8 cellular contexts compared by ENCODE assay signal in the genomic region with DNA sequence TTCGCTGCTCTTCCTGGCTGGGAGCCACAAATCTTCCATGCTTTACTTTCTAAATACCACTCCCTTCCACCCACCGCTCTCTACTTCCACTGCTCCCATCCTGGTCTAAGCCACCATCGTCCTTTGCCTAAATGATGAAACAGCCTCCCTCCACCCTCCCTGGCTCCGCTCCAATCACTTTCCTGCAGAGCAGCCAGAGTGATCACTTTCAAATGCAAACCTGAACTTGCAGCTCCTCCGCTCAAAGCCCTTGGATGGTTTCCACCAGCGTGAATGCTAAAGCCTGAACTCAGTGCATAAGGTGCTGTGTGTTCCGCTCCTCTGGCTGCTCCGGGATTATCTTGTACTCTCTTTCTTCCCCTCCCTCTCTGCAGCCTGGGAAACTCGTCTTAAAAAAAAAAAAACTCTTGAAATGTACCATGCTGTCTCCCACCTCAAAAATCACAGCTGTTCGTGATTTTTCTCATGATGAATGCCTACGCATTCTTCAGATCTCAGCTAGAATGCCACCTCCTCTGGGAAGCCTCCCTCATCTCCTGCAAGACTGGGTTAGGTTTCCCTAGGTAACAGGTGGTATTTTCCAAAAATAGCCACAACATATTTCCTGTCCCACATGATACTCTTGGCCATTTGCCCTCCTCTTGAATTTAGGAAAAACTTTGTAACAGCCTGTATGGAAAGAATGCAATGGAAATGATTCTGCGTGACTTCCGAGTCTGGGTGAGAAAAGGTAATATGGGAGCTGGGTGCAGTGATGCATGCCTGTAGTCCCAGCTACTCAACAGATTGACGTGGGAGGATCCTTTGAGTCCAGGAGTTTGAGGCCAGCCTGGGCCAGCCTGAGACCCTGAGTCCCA. TPM values are rescaled to one million over a fixed set of nuclear protein-coding genes. Genes with fewer than 3 reads are reported as not detected.
DNase-seq lines count a peak whose midpoint lies in the region; ATAC-seq and TF ChIP-seq lines count a peak whose summit lies in the region.

No MANE protein-coding gene starts in this region.

- H3K27ac Mint-ChIP-seq in H9, result peak overlapping the region; percentile 89 to 97 (median 94)
- no peak overlapping the region for H3K27ac Mint-ChIP-seq in activated CD8-positive, alpha-beta T cell treated with anti-CD3 and anti-CD28 coated beads for 36 hours
- H3K27ac Mint-ChIP-seq in Caco-2 (ENCODE audit: unreplicated experiment), result no peak overlapping the region

- H4K8ac ChIP-seq in H9 (replicated peaks; ENCODE audit: insufficient read length, low read depth, low read length), result no peak overlapping the region

- H3K4me1 Mint-ChIP-seq in H9 (peaks cover 42 to 46% of the 10 kb centered on the region in 2 experiments), Caco-2 (ENCODE audit: low read depth, unreplicated experiment) (peaks cover 14% of the 10 kb centered on the region)
- peaks cover 16% of the 10 kb centered on the region for H3K4me1 Mint-ChIP-seq in activated CD8-positive, alpha-beta T cell treated with anti-CD3 and anti-CD28 coated beads for 36 hours (ENCODE audit: low read depth)

- H3K27me3 Mint-ChIP-seq in H9 (ENCODE audit: low read depth) (peaks cover 5% of the 10 kb centered on the region), Caco-2 (ENCODE audit: insufficient read depth, unreplicated experiment) (no peaks in the 10 kb centered on the region)
- peaks cover 25% of the 10 kb centered on the region for H3K27me3 Mint-ChIP-seq in activated CD8-positive, alpha-beta T cell treated with anti-CD3 and anti-CD28 coated beads for 36 hours

- no CpG with 5 or more reads among the region's 14 CpGs for WGBS in H9 (ENCODE audit: extremely low coverage, insufficient read length, low lambda C conversion rate)

- no peaks in the 10 kb centered on the region for H3K79me2 ChIP-seq in H9 (ENCODE audit: insufficient read depth, low read length)

- H3K4me3 ChIP-seq in Caco-2 (ENCODE audit: low read depth, low read length), result no peak overlapping the region

- H3K36me3 ChIP-seq in Caco-2 (ENCODE audit: control insufficient read depth, insufficient read depth, low read length), result no peaks in the 10 kb centered on the region

- peaks cover 5% of the 10 kb centered on the region for H3K23me2 ChIP-seq in H9 (ENCODE audit: insufficient read length, low read depth, low read length, poor library complexity, severe bottlenecking)

- no peak overlapping the region for H2BK15ac ChIP-seq in H9 (ENCODE audit: low read depth, low read length)

- peak overlapping the region; percentile 41 for H3K27ac ChIP-seq in H9 (ENCODE audit: insufficient read length, low read depth, low read length)

- H3K9ac ChIP-seq in H9 (ENCODE audit: extremely low read depth, insufficient read length, low read length), result peak overlapping the region; percentile 39

- peak; percentile 90 for DNase-seq in ACHN
- DNase-seq in H9, result peak; percentile 79
- DNase-seq in activated CD8-positive, alpha-beta T cell treated with anti-CD3 and anti-CD28 coated beads for 36 hours, result no peak
- DNase-seq in head of caudate nucleus, result peak; percentile 32 to 93 (median 74)
- DNase-seq in pons (ENCODE audit: low spot score), result peak; percentile 44
- DNase-seq in NK-92 (lab: John Stamatoyannopoulos, UW; ENCODE audit: unreplicated experiment), result no peak
- DNase-seq in Caco-2, result no peak

- no peaks in the 10 kb centered on the region for H4K20me1 ChIP-seq in H9 (ENCODE audit: control insufficient read depth, insufficient read depth, insufficient read length)

- peak overlapping the region; percentile 83; the same call in 1 of the 2 replicates for H3K14ac ChIP-seq in H9 (ENCODE audit: insufficient read depth, low read length)

- H3K56ac ChIP-seq in H9 (ENCODE audit: insufficient read length, low read depth, low read length), result no peak overlapping the region

- CTCF ChIA-PET in activated CD8-positive, alpha-beta T cell treated with anti-CD3 and anti-CD28 coated beads for 36 hours (lab: Charles Lee), result interaction anchor here (0.6 kb wide), 1 partner anchor 46 kb away, joined by 3 read pairs; no protein-coding TSS in a partner anchor
- CTCF ChIA-PET in Caco-2 (lab: Charles Lee), result no interaction called here

- H4K5ac ChIP-seq in H9 (ENCODE audit: insufficient read length, low read depth, low read length), result no peak overlapping the region

- H2BK20ac ChIP-seq in H9 (ENCODE audit: low read depth, low read length, poor library complexity, severe bottlenecking), result no peak overlapping the region

- POLR2A ChIA-PET in activated CD8-positive, alpha-beta T cell treated with anti-CD3 and anti-CD28 coated beads for 36 hours (lab: Charles Lee), result no interaction called here
- POLR2A ChIA-PET in Caco-2 (lab: Charles Lee), result no interaction called here

- H3K27me3 ChIP-seq in H9 (ENCODE audit: insufficient read depth, low read length), result no peaks in the 10 kb centered on the region
- no peaks in the 10 kb centered on the region for H3K27me3 ChIP-seq in Caco-2 (replicated peaks; ENCODE audit: control insufficient read depth, insufficient read depth, low read length)

- peaks cover 8% of the 10 kb centered on the region for H3K79me1 ChIP-seq in H9 (ENCODE audit: insufficient read depth, low read depth, low read length, poor library complexity, severe bottlenecking)

- intact Hi-C loops in activated CD8-positive, alpha-beta T cell treated with anti-CD3 and anti-CD28 coated beads for 36 hours (cut with micrococcal nuclease), result no loop called here
- intact Hi-C loops in head of caudate nucleus (cut with DNase I), result no loop called here
- intact Hi-C loops in Caco-2 (cut with micrococcal nuclease; ENCODE audit: unreplicated experiment), result no loop called here

- no peak overlapping the region for H2AK5ac ChIP-seq in H9 (ENCODE audit: insufficient read length, low read length)

- no peaks in the 10 kb centered on the region for H3K9me3 ChIP-seq in H9 (ENCODE audit: control insufficient read depth, low read depth, low read length)
- no peaks in the 10 kb centered on the region for H3K9me3 ChIP-seq in Caco-2

- H3K4me1 ChIP-seq in H9 (ENCODE audit: insufficient read depth, low read length), result 0 out of 2 replicates have a peak, but pooled peaks cover 3% of the 10 kb centered on the region
- peaks cover 31% of the 10 kb centered on the region for H3K4me1 ChIP-seq in Caco-2

- H2AFZ ChIP-seq in H9 (ENCODE audit: low read length), result no peak overlapping the region

- H2BK12ac ChIP-seq in H9 (ENCODE audit: insufficient read length, low read depth, low read length), result no peak overlapping the region

- no peak overlapping the region for H3T11ph ChIP-seq in H9 (ENCODE audit: low read length)

- H3K9me3 Mint-ChIP-seq in H9 (no peaks in the 10 kb centered on the region; a peak in 1 of 5 replicates), Caco-2 (ENCODE audit: unreplicated experiment) (no peaks in the 10 kb centered on the region)
- H3K9me3 Mint-ChIP-seq in activated CD8-positive, alpha-beta T cell treated with anti-CD3 and anti-CD28 coated beads for 36 hours, result no peaks in the 10 kb centered on the region

- H3K36me3 Mint-ChIP-seq in H9 (ENCODE audit: insufficient read depth in 1 of 3, low read depth in 3 of 3) (peaks cover under 1 to 5% (median 1%) of the 10 kb centered on the region in 3 experiments; a peak in 6 of 7 replicates), Caco-2 (ENCODE audit: insufficient read depth, unreplicated experiment) (peaks cover 22% of the 10 kb centered on the region)
- H3K36me3 Mint-ChIP-seq in activated CD8-positive, alpha-beta T cell treated with anti-CD3 and anti-CD28 coated beads for 36 hours (ENCODE audit: low read depth), result peaks cover under 1% of the 10 kb centered on the region

- peak overlapping the region; percentile 58 to 74 for H3K4me3 Mint-ChIP-seq in H9
- peak overlapping the region; percentile 7 for H3K4me3 Mint-ChIP-seq in activated CD8-positive, alpha-beta T cell treated with anti-CD3 and anti-CD28 coated beads for 36 hours
- no peak overlapping the region for H3K4me3 Mint-ChIP-seq in Caco-2 (ENCODE audit: unreplicated experiment)

- H4K91ac ChIP-seq in H9 (ENCODE audit: insufficient read length, low read depth, low read length), result no peak overlapping the region

- no peak overlapping the region for H2BK5ac ChIP-seq in H9 (ENCODE audit: insufficient read length, low read length)

- H3K4ac ChIP-seq in H9 (ENCODE audit: low read depth, low read length), result no peak overlapping the region

- BruUV-seq in Caco-2 (replicated peaks; lab: Mats Ljungman, UMichigan), result no TSS peak

- H3K23ac ChIP-seq in H9 (ENCODE audit: insufficient read length, low read depth, low read length), result no peak overlapping the region

- in situ Hi-C loops in ACHN (cut with HindIII; ENCODE audit: low pct_ligation_motif_present, low pct_unique_long_range_greater_than_20kb, low sequenced_read_pairs), result no loop called here

- H3K18ac ChIP-seq in H9 (ENCODE audit: insufficient read length, low read depth, low read length), result peak overlapping the region; percentile 89

- TF ChIP-seq CTCF in H9 (conservative IDR thresholded peaks at IDR 0.05) (no peak), Caco-2 (IDR thresholded peaks at IDR 0.05; ENCODE audit: insufficient read depth in 1 of 2, low read depth in 1 of 2, low read length in 1 of 2, severe bottlenecking in 1 of 2, unreplicated experiment in 1 of 2) (no peak)
- no peak for TF ChIP-seq CTCF in activated CD8-positive, alpha-beta T cell treated with anti-CD3 and anti-CD28 coated beads for 36 hours (IDR thresholded peaks at IDR 0.05)

- no peak overlapping the region for H2BK120ac ChIP-seq in H9 (ENCODE audit: low read depth, low read length, poor library complexity, severe bottlenecking)

- H3K4me2 ChIP-seq in H9 (ENCODE audit: insufficient read depth, insufficient read length, low read length), result peak overlapping the region; percentile 52

- ATAC-seq in activated CD8-positive, alpha-beta T cell treated with anti-CD3 and anti-CD28 coated beads for 36 hours, result no peak
- no peak for ATAC-seq in HG03025 (IDR thresholded peaks at IDR 0.05; ENCODE audit: low FRiP score, unreplicated experiment)

RNA-seq across cellular contexts. Expression of gene SIN3B, which starts 3.7 kb away (rescaled TPM):
- total RNA-seq in H9 (2021) (72.5 and 72.7 TPM in 2 replicates), Caco-2 (2022) (56.3 and 56.9 TPM in 2 replicates)
- 10 to 100 TPM; 27.6 to 31.6 TPM for total RNA-seq in activated CD8-positive, alpha-beta T cell treated with anti-CD3 and anti-CD28 coated beads for 36 hours

Comparison
In these comparisons a context has a peak if more than half of its experiments do, and no peak if none do; other contexts are left out.
1. DNase-seq: peak in ACHN (single experiment), H9 (single experiment), head of caudate nucleus (42 of 42) and pons (single experiment); none in activated CD8-positive, alpha-beta T cell treated with anti-CD3 and anti-CD28 coated beads for 36 hours (single experiment), NK-92 (single experiment) and Caco-2 (0 of 2).
2. H3K27ac Mint-ChIP-seq: peak in H9 (3 of 3); none in activated CD8-positive, alpha-beta T cell treated with anti-CD3 and anti-CD28 coated beads for 36 hours (single experiment) and Caco-2 (single experiment).